33 cellular contexts compared by ENCODE assay signal in genomic region chr14:30427846-30428245, GRCh38.
A peak's percentile ranks its signal among the peaks of the same experiment; 100 is the strongest.
DNase-seq lines count a peak whose midpoint lies in the region; ATAC-seq, FAIRE-seq and TF ChIP-seq lines count a peak whose summit lies in the region.
"Had no signal": no experiment of that assay in that cellular context is flagged by ENCODE, and none has a peak within 500 bp of the region (broad histone marks: within the 10 kb centered on the region; RNA-seq: fewer than 3 reads in every experiment).

No MANE protein-coding gene starts in this region.

- no peak for TF ChIP-seq RAD21 in HepG2 (CRISPR knock-in tag; IDR thresholded peaks at IDR 0.05)

- no peak for TF ChIP-seq CTCF in HepG2 (CRISPR knock-in tag; IDR thresholded peaks at IDR 0.05)
- TF ChIP-seq CTCF in right lobe of liver (IDR thresholded peaks at IDR 0.05), result no peak
- no peak for TF ChIP-seq CTCF in HEK293 (tag by site-specific recombination; IDR thresholded peaks at IDR 0.05)

- FAIRE-seq in HepG2 (lab: Jason Lieb, UNC) (no peak), HTR-8/SVneo (lab: Jason Lieb, UNC) (peak; percentile 52)
- FAIRE-seq: A204.1, A549, D721Med had no signal

- no peak for ATAC-seq in HepG2
- ATAC-seq in right lobe of liver, result no peak
- ATAC-seq: A549; CD8-positive, alpha-beta T cell had no signal

- H3K9ac ChIP-seq in HepG2 (ENCODE audit: insufficient read depth, low read depth, low read length), result no peak overlapping the region
- H3K9ac ChIP-seq: BLaER1; BLaER1 treated with 17β-estradiol and CSF1 and Interleukin-3, amounts not matched to agents 10 nM and 100 nM had no signal

- TF ChIP-seq POLR2A in HepG2 (IDR thresholded peaks at IDR 0.05; ENCODE audit: insufficient read depth in 1 of 2, low read depth in 2 of 2, low read length in 2 of 2), result no peak
- TF ChIP-seq POLR2A in right lobe of liver (IDR thresholded peaks at IDR 0.05), result no peak

- H3K4me1 ChIP-seq in HepG2 (ENCODE audit: insufficient read depth, low read length), result no peaks in the 10 kb centered on the region
- no peaks in the 10 kb centered on the region for H3K4me1 ChIP-seq in right lobe of liver
- H3K4me1 ChIP-seq in HEK293 (ENCODE audit: control insufficient read depth, insufficient read depth, low read length), result no peaks in the 10 kb centered on the region
- H3K4me1 ChIP-seq: A549; BE2C; BLaER1; BLaER1 treated with 17β-estradiol and CSF1 and Interleukin-3, amounts not matched to agents 10 nM and 100 nM; Caco-2 had no signal

- H3K27me3 ChIP-seq in HepG2 (ENCODE audit: control insufficient read depth in 1 of 2, insufficient read depth in 2 of 2, low read length in 2 of 2) (no peaks in the 10 kb centered on the region), right lobe of liver (no peaks in the 10 kb centered on the region)
- H3K27me3 ChIP-seq: BE2C; BLaER1; BLaER1 treated with 17β-estradiol and CSF1 and Interleukin-3, amounts not matched to agents 10 nM and 100 nM had no signal

- DNase-seq in HepG2 (ENCODE audit: low spot score), result no peak
- DNase-seq in right lobe of liver, result no peak
- DNase-seq in HTR-8/SVneo (ENCODE audit: insufficient read length, low spot score), result no peak
- no peak for DNase-seq in SKM-1 treated with dmso at 0.1 percent for 144 hours (lab: John Stamatoyannopoulos, UW; ENCODE audit: unreplicated experiment)
- no peak for DNase-seq in inferior parietal cortex (ENCODE audit: extremely low spot score)
- DNase-seq: 8988T; ACHN; AML-193; BE2C; C1 segment of cervical spinal cord; Caco-2; Calu3; CD4-positive, alpha-beta memory T cell; CD4-positive, alpha-beta T cell; CD4-positive, CD25-positive, alpha-beta regulatory T cell; CD8-positive, alpha-beta memory T cell; CD8-positive, alpha-beta T cell; COR-L47; DMS 273 treated with DMSO at 0.1 percent for 48 hours; DMS153; DMS53; DMS79; DMS79 treated with DMSO at 0.1 percent for 48 hours; DND-41; EL had no signal

- no peak overlapping the region for H2AFZ ChIP-seq in HepG2 (ENCODE audit: low read length)

- no peaks in the 10 kb centered on the region for H4K20me1 ChIP-seq in HepG2 (ENCODE audit: insufficient read depth, low read length)
- H4K20me1 ChIP-seq: BLaER1; BLaER1 treated with 17β-estradiol and CSF1 and Interleukin-3, amounts not matched to agents 10 nM and 100 nM had no signal

- no peak overlapping the region for H3K27ac ChIP-seq in HepG2 (ENCODE audit: extremely low read length, insufficient read depth, low read length)
- no peak overlapping the region for H3K27ac ChIP-seq in right lobe of liver
- H3K27ac ChIP-seq in HEK293 (ENCODE audit: extremely low read depth, low read depth, low read length), result no peak overlapping the region
- H3K27ac ChIP-seq: 22Rv1; A549; BLaER1; BLaER1 treated with 17β-estradiol and CSF1 and Interleukin-3, amounts not matched to agents 10 nM and 100 nM; C4-2B had no signal

- no peak overlapping the region for H3K4me2 ChIP-seq in HepG2 (ENCODE audit: low read depth, low read length)
- H3K4me2 ChIP-seq: A549; BLaER1; BLaER1 treated with 17β-estradiol and CSF1 and Interleukin-3, amounts not matched to agents 10 nM and 100 nM had no signal

- BruUV-seq in HepG2 (replicated peaks; lab: Mats Ljungman, UMichigan), result no TSS peak

- H3K36me3 ChIP-seq in HepG2 (replicated peaks in 1 of 2; ENCODE audit: control insufficient read depth in 1 of 2, insufficient read depth in 2 of 2, low read length in 2 of 2), result no peaks in the 10 kb centered on the region
- H3K36me3 ChIP-seq in right lobe of liver, result no peaks in the 10 kb centered on the region
- H3K36me3 ChIP-seq in HEK293 (ENCODE audit: control insufficient read depth in 2 of 2, insufficient read depth in 1 of 2, low read length in 2 of 2), result no peaks in the 10 kb centered on the region
- H3K36me3 ChIP-seq: BE2C; BLaER1; BLaER1 treated with 17β-estradiol and CSF1 and Interleukin-3, amounts not matched to agents 10 nM and 100 nM had no signal

- intact Hi-C loops in HepG2 (cut with micrococcal nuclease; ENCODE audit: unreplicated experiment) (no loop called here), right lobe of liver (cut with DNase I) (no loop called here)

- no peaks in the 10 kb centered on the region for H3K79me2 ChIP-seq in HepG2 (ENCODE audit: insufficient read depth, low read length)

- H3K9me3 ChIP-seq in HepG2 (ENCODE audit: low read length) (no peaks in the 10 kb centered on the region), right lobe of liver (no peaks in the 10 kb centered on the region), HEK293 (ENCODE audit: control insufficient read depth, insufficient read depth, low read depth, low read length) (no peaks in the 10 kb centered on the region)
- H3K9me3 ChIP-seq: A549, BE2C, BLaER1, Caco-2 had no signal

- in situ Hi-C loops in HepG2 (cut with HindIII; ENCODE audit: extremely low pct_ligation_motif_present, low pct_unique_long_range_greater_than_20kb), result no loop called here

- POLR2A ChIA-PET in HepG2 (lab: Yijun Ruan, JAX), result no interaction called here
- POLR2A ChIA-PET in HEK293 (lab: Yijun Ruan, JAX), result no interaction called here

- H3K4me3 ChIP-seq in HepG2 (replicated peaks in 1 of 3; ENCODE audit: insufficient read depth in 1 of 3, low read depth in 2 of 3, low read length in 3 of 3) (no peak overlapping the region), right lobe of liver (no peak overlapping the region), HEK293 (ENCODE audit: low read depth, low read length) (no peak overlapping the region)
- H3K4me3 ChIP-seq: A549; BLaER1; BLaER1 treated with 17β-estradiol and CSF1 and Interleukin-3, amounts not matched to agents 10 nM and 100 nM had no signal

- no peak for TF ChIP-seq EP300 in HepG2 (IDR thresholded peaks at IDR 0.05; ENCODE audit: low read depth in 2 of 2, low read length in 2 of 2)
- TF ChIP-seq EP300 in HepG2 (CRISPR knock-in tag; IDR thresholded peaks at IDR 0.05; ENCODE audit: borderline replicate concordance), result no peak

- CTCF ChIA-PET in HepG2 (lab: Yijun Ruan, JAX; ENCODE audit: low intra/inter-chr PET ratio, low total read pairs), result no interaction called here
- CTCF ChIA-PET in HEK293 (lab: Yijun Ruan, JAX), result no interaction called here

TF ChIP-seq in HepG2, 621 proteins besides CTCF, POLR2A, EP300 and RAD21:
- TF ChIP-seq ZNF7 (CRISPR knock-in tag; IDR thresholded peaks at IDR 0.05) (peak; percentile 84), DMAP1 (CRISPR knock-in tag; IDR thresholded peaks at IDR 0.05) (no peak)

TF ChIP-seq in HEK293, 187 proteins besides CTCF, POLR2A, EP300 and RAD21:
- peak; percentile 89 for TF ChIP-seq ZNF184 (tag by site-specific recombination; IDR thresholded peaks at IDR 0.05)
- no peak for TF ChIP-seq GLIS2 (tag by site-specific recombination; IDR thresholded peaks at IDR 0.05)
- TF ChIP-seq SCRT1 (tag by site-specific recombination; IDR thresholded peaks at IDR 0.05; ENCODE audit: borderline replicate concordance), result no peak
- TF ChIP-seq ZNF670 (tag by site-specific recombination; IDR thresholded peaks at IDR 0.05; ENCODE audit: low read depth), result no peak
TF ChIP-seq in HEK293: peak in this region for 1.
